15 cellular contexts compared by ENCODE assay signal in the genomic region with DNA sequence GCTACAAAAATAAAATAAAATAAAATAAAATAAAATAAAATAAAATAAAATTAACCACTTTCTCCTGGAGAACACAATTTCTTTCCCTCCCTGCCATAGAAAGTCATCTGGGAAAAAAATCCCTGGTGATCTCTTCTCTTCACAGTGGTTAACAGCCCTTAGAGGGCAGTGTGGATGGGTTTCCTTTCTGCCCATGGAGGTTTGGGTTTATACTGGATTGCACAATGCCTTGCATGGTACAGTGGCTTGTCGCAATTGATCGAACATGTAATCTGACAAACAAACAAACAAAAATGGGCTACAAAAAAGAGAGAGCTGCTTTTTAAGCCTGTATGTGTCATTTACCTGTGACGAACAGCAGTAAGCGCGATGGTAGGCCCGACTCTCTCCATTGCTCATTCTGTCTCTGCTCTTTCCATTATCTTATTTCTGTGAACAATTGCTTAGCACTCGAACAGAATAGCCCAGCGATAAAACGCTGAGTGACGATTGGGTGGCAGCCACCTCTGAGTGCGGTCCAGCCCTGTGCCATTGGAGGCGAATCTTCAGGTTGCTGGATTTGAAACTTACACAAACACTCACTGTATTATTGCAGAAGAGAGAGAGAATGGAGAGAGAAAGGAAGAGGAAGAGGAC.
DNase-seq lines count a peak whose midpoint lies in the region; ATAC-seq and TF ChIP-seq lines count a peak whose summit lies in the region.
"Had no signal": no experiment of that assay in that cellular context is flagged by ENCODE, and none has a peak within 500 bp of the region (broad histone marks: within the 10 kb centered on the region; RNA-seq: fewer than 3 reads in every experiment).

No MANE protein-coding gene starts in this region.

- H3K9me3 ChIP-seq in psoas muscle = peaks cover 5% of the 10 kb centered on the region
- H3K9me3 ChIP-seq: testis had no signal

- no peaks in the 10 kb centered on the region for H3K4me1 ChIP-seq in psoas muscle
- H3K4me1 ChIP-seq: testis had no signal

- no peaks in the 10 kb centered on the region for H3K27me3 Mint-ChIP-seq in stimulated activated memory B cell treated with anti-CD40 and anti-IgM and Interleukin-4, amounts not matched to agents 10 μg/mL and 1 μg/mL and 100 μg/mL, for 72 hours
- H3K27me3 Mint-ChIP-seq: B cell had no signal

- ATAC-seq in stimulated activated memory B cell treated with anti-CD40 and anti-IgM and Interleukin-4, amounts not matched to agents 10 μg/mL and 1 μg/mL and 100 μg/mL, for 72 hours = no peak
- no peak for ATAC-seq in psoas muscle
- ATAC-seq: gastroesophageal sphincter had no signal

- H3K9me3 Mint-ChIP-seq in stimulated activated memory B cell treated with anti-CD40 and anti-IgM and Interleukin-4, amounts not matched to agents 10 μg/mL and 1 μg/mL and 100 μg/mL, for 72 hours = peaks cover 2% of the 10 kb centered on the region

- no peak overlapping the region for H3K4me3 Mint-ChIP-seq in stimulated activated memory B cell treated with anti-CD40 and anti-IgM and Interleukin-4, amounts not matched to agents 10 μg/mL and 1 μg/mL and 100 μg/mL, for 72 hours
- H3K4me3 Mint-ChIP-seq: B cell had no signal

- H3K36me3 ChIP-seq in psoas muscle (ENCODE audit: insufficient read depth in 1 of 2, low read depth in 1 of 2) = no peaks in the 10 kb centered on the region
- H3K36me3 ChIP-seq: gastroesophageal sphincter had no signal

- no peaks in the 10 kb centered on the region for H3K4me1 Mint-ChIP-seq in stimulated activated memory B cell treated with anti-CD40 and anti-IgM and Interleukin-4, amounts not matched to agents 10 μg/mL and 1 μg/mL and 100 μg/mL, for 72 hours

- TF ChIP-seq CTCF in fibroblast of pulmonary artery (IDR thresholded peaks at IDR 0.05; ENCODE audit: low read length, missing control alignments) (no peak), psoas muscle (IDR thresholded peaks at IDR 0.05) (no peak)

- H3K27ac Mint-ChIP-seq in stimulated activated memory B cell treated with anti-CD40 and anti-IgM and Interleukin-4, amounts not matched to agents 10 μg/mL and 1 μg/mL and 100 μg/mL, for 72 hours = peak overlapping the region; percentile 16
- H3K27ac Mint-ChIP-seq: B cell had no signal

- H3K4me3 ChIP-seq in fibroblast of pulmonary artery (replicated peaks; ENCODE audit: low read depth, low read length) (no peak overlapping the region), psoas muscle (no peak overlapping the region)
- H3K4me3 ChIP-seq: gastroesophageal sphincter, lung, testis had no signal

- peaks cover 0 to 2% (median 0%) of the 10 kb centered on the region in 3 donors for H3K27me3 ChIP-seq in psoas muscle (ENCODE audit: insufficient read depth in 3 of 3, low read length in 2 of 3)
- H3K27me3 ChIP-seq: gastroesophageal sphincter, testis had no signal

- peaks cover 16% of the 10 kb centered on the region for H3K36me3 Mint-ChIP-seq in stimulated activated memory B cell treated with anti-CD40 and anti-IgM and Interleukin-4, amounts not matched to agents 10 μg/mL and 1 μg/mL and 100 μg/mL, for 72 hours

- DNase-seq in SKM-1 treated with dmso at 0.1 percent for 144 hours (lab: John Stamatoyannopoulos, UW; ENCODE audit: unreplicated experiment) = peak; percentile 5
- no peak for DNase-seq in SKM-1 (lab: John Stamatoyannopoulos, UW; ENCODE audit: unreplicated experiment)
- DNase-seq in NCI-H82 (lab: John Stamatoyannopoulos, UW) = peak; percentile 77
- DNase-seq in fibroblast of pulmonary artery (ENCODE audit: low read depth) = peak; percentile 28
- DNase-seq in psoas muscle = no peak
- DNase-seq in NOMO-1 treated with DMSO at 0.1 percent for 48 hours (lab: John Stamatoyannopoulos, UW; ENCODE audit: unreplicated experiment) = no peak
- no peak for DNase-seq in NCI-H2227 treated with DMSO at 0.1 percent for 48 hours (lab: John Stamatoyannopoulos, UW)
- DNase-seq: activated CD4-positive, alpha-beta T cell treated with anti-CD3 and anti-CD28 coated beads, Interleukin-2, amount 50 U/mL, for 1 hour; activated gamma-delta T cell treated with Interleukin-2 at 50 U/mL for 16 hours; NCI-H226; testis had no signal

- WGBS in psoas muscle, 3 donors = 93 to 97% (median 96%) methylated on average over 12 of the region's 12 CpGs

- intact Hi-C loops in psoas muscle (cut with DNase I) = no loop called here

- no peak overlapping the region for H3K27ac ChIP-seq in psoas muscle
- H3K27ac ChIP-seq: gastroesophageal sphincter, testis had no signal

Comparison
In these comparisons a context has a peak if more than half of its experiments do, and no peak if none do; other contexts are left out.
1. DNase-seq: peak in SKM-1 treated with dmso at 0.1 percent for 144 hours (single experiment), NCI-H82 (single experiment) and fibroblast of pulmonary artery (single experiment); none in SKM-1 (single experiment), psoas muscle (0 of 2), NOMO-1 treated with DMSO at 0.1 percent for 48 hours (single experiment) and NCI-H2227 treated with DMSO at 0.1 percent for 48 hours (single experiment).